ENCODE assay signal across 8 cellular contexts in genomic region chr2:136375017-136375901, GRCh38.
A peak's percentile ranks its signal among the peaks of the same experiment; 100 is the strongest.
DNase-seq lines count a peak whose midpoint lies in the region; ATAC-seq, FAIRE-seq and TF ChIP-seq lines count a peak whose summit lies in the region.

No MANE protein-coding gene starts in this region.

- intact Hi-C loops in left lung (cut with DNase I) = loop anchor here in 1 of 2 donors (5.0 kb wide), 1 partner anchor 458 kb away; no protein-coding TSS in a partner anchor

- H3K9me3 ChIP-seq in left lung = no peaks in the 10 kb centered on the region

- ATAC-seq in GM18517 (IDR thresholded peaks at IDR 0.05; ENCODE audit: unreplicated experiment) (peak; percentile 57), GM21390 (IDR thresholded peaks at IDR 0.05; ENCODE audit: unreplicated experiment) (peak; percentile 55), HG03565 (IDR thresholded peaks at IDR 0.05; ENCODE audit: unreplicated experiment) (peak; percentile 62), left lung (no peak)

- TF ChIP-seq CTCF in bronchial epithelial cell (IDR thresholded peaks at IDR 0.05; ENCODE audit: insufficient read depth, low read length, severe bottlenecking) = no peak
- no peak for TF ChIP-seq CTCF in left lung (IDR thresholded peaks at IDR 0.05)

- DNase-seq in bronchial epithelial cell (ENCODE audit: low read depth) (peak; percentile 79), left lung (no peak), NCI-H187 treated with DMSO at 0.1 percent for 48 hours (lab: John Stamatoyannopoulos, UW) (no peak), NCI-H187 (lab: John Stamatoyannopoulos, UW) (no peak), germinal center (ENCODE audit: low spot score) (no peak)

- H3K4me3 ChIP-seq in bronchial epithelial cell (ENCODE audit: low read depth, low read length) (no peak overlapping the region), left lung (no peak overlapping the region)

- H3K27me3 ChIP-seq in bronchial epithelial cell (ENCODE audit: control insufficient read depth, insufficient read depth, low read length) (no peaks in the 10 kb centered on the region), left lung (no peaks in the 10 kb centered on the region)

- no peak for FAIRE-seq in bronchial epithelial cell (lab: Jason Lieb, UNC)

- H3K4me1 ChIP-seq in left lung = no peaks in the 10 kb centered on the region

- H3K36me3 ChIP-seq in bronchial epithelial cell (ENCODE audit: control insufficient read depth, insufficient read depth, low read length) (no peaks in the 10 kb centered on the region), left lung (no peaks in the 10 kb centered on the region)

- no peak overlapping the region for H3K27ac ChIP-seq in left lung
